ENCODE assay signal across 6 cellular contexts in the genomic region with DNA sequence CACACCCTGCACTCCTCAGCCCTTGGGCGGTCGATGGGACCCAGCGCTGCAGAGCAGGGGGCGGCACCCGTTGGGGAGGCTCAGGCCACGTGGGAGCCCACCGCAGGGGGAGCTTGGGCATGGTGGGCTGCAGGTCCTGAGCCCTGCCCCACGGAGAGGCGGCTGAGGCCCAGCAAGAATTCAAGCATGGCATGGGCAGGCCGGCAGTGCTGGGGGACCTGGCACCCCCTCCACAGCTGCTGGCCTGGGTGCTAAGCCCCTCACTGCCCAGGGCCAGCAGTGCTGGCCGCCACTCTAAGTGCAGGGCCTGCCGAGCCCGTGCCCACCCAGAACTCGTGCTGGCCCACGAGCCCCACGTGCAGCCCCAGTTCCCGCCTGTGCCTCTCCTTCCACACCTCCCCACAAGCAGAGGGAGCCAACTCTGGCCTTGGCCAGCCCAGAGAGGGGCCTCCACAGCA.
"Had no signal": no experiment of that assay in that cellular context is flagged by ENCODE, and none has a peak within 500 bp of the region (broad histone marks: within the 10 kb centered on the region; RNA-seq: fewer than 3 reads in every experiment).

No MANE protein-coding gene starts in this region.

- DNase-seq: H9, HCEC 1CT, IMR-90 had no signal

- H3K4me1 Mint-ChIP-seq: GM23338, H9 had no signal

- ATAC-seq: GM23338, K562 had no signal

- H3K4me3 ChIP-seq: GM23338, K562 had no signal

- H3K27ac Mint-ChIP-seq: GM23338, H9 had no signal

- H3K4me3 Mint-ChIP-seq: GM23338, H9 had no signal

- H3K27ac ChIP-seq: HL-60 had no signal
